2 cellular contexts compared by ENCODE assay signal in the genomic region with DNA sequence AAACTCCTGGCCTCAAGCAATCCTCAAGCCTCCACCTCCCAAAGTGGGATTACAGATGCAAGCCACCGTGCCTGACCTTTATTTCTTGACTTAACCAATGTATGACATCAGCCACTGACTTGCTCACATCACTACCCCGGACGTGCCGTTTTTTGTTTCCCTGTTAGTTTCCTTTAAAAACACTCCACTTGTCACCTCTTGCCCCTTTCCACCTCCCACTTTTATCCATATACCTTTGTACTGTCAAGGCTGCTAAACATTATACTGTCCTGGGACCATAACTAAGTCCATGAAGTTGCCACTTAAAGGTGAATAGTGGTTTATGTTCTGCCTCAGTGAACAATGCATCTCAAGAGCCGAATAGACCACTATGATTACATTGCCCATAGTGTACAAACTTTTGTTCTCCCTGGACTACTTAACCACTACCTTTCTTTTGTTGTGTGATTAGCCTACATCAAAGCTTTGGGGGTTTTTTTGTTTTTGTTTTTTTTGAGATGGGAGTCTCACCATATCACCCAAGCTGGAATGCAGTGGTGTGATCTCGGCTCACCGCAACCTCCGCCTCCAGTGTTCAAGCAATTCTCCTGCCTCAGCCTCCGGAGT.
TF ChIP-seq lines count a peak whose summit lies in the region.

No MANE protein-coding gene starts in this region.

TF ChIP-seq in HepG2, 621 proteins besides CTCF, POLR2A, EP300 and RAD21:
- no peak for TF ChIP-seq ZNF644 (CRISPR knock-in tag; IDR thresholded peaks at IDR 0.05; ENCODE audit: low read depth)
- TF ChIP-seq PAF1 (CRISPR knock-in tag; IDR thresholded peaks at IDR 0.05): peak; percentile 41; the same call in 1 of the 2 replicates
- TF ChIP-seq POLR2AphosphoS5 (IDR thresholded peaks at IDR 0.05; ENCODE audit: low read depth, low read length): peak; percentile 35
- peak; percentile 33; the same call in 1 of the 2 replicates for TF ChIP-seq POLR2G (IDR thresholded peaks at IDR 0.05; ENCODE audit: low read depth, low read length)
- peak; percentile 48 for TF ChIP-seq RBM22 (optimal IDR thresholded peaks at IDR 0.05; ENCODE audit: low read length)
- no peak for TF ChIP-seq CEBPG (CRISPR knock-in tag; IDR thresholded peaks at IDR 0.05)

TF ChIP-seq in SK-N-SH, 30 proteins besides CTCF, POLR2A, EP300 and RAD21:
- TF ChIP-seq MXI1 (IDR thresholded peaks at IDR 0.05; ENCODE audit: low read depth, low read length) (no peak), FOXM1 (IDR thresholded peaks at IDR 0.05; ENCODE audit: low read depth) (no peak), TEAD4 (IDR thresholded peaks at IDR 0.05; ENCODE audit: borderline replicate concordance, insufficient read depth) (no peak), NFIC (IDR thresholded peaks at IDR 0.05; ENCODE audit: borderline replicate concordance) (no peak)
- TF ChIP-seq, protein P1, sequence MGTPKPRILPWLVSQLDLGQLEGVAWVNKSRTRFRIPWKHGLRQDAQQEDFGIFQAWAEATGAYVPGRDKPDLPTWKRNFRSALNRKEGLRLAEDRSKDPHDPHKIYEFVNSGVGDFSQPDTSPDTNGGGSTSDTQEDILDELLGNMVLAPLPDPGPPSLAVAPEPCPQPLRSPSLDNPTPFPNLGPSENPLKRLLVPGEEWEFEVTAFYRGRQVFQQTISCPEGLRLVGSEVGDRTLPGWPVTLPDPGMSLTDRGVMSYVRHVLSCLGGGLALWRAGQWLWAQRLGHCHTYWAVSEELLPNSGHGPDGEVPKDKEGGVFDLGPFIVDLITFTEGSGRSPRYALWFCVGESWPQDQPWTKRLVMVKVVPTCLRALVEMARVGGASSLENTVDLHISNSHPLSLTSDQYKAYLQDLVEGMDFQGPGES (IDR thresholded peaks at IDR 0.05; ENCODE audit: low read depth, low read length): no peak
- TF ChIP-seq, protein P2, sequence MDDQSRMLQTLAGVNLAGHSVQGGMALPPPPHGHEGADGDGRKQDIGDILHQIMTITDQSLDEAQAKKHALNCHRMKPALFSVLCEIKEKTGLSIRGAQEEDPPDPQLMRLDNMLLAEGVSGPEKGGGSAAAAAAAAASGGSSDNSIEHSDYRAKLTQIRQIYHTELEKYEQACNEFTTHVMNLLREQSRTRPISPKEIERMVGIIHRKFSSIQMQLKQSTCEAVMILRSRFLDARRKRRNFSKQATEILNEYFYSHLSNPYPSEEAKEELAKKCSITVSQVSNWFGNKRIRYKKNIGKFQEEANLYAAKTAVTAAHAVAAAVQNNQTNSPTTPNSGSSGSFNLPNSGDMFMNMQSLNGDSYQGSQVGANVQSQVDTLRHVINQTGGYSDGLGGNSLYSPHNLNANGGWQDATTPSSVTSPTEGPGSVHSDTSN (IDR thresholded peaks at IDR 0.05): no peak
